Comparison of ENCODE assay signal across 12 cellular contexts in genomic region chr7:76565001-76565400, GRCh38. TPM values are rescaled to one million over a fixed set of nuclear protein-coding genes. Genes with fewer than 3 reads are reported as not detected.
A peak's percentile ranks its signal among the peaks of the same experiment; 100 is the strongest.
DNase-seq lines count a peak whose midpoint lies in the region; ATAC-seq, FAIRE-seq and TF ChIP-seq lines count a peak whose summit lies in the region.
"Not testable (repeated sequence)": the region's sequence is repeated elsewhere in the genome, so short reads cannot be mapped to it uniquely, and the experiment has no call there.
"Had no signal": no experiment of that assay in that cellular context is flagged by ENCODE, and none has a peak within 500 bp of the region (broad histone marks: within the 10 kb centered on the region; RNA-seq: fewer than 3 reads in every experiment).

No MANE protein-coding gene starts in this region.

- not testable (repeated sequence) for H3K27ac ChIP-seq in Panc1 (ENCODE audit: low read length); GM12878 (ENCODE audit: control insufficient read depth, insufficient read depth); K562 (ENCODE audit: extremely low read depth, low read depth, low read length)

- TF ChIP-seq CTCF in Panc1 (IDR thresholded peaks at IDR 0.05); GM12878 (IDR thresholded peaks at IDR 0.05 in 2 of 3, conservative IDR thresholded peaks at IDR 0.05 in 1 of 3; ENCODE audit: control insufficient read depth in 2 of 3, extremely low read depth in 1 of 3, insufficient read depth in 1 of 3, low read depth in 3 of 3, low read length in 3 of 3); K562 (IDR thresholded peaks at IDR 0.05 in 2 of 3, conservative IDR thresholded peaks at IDR 0.05 in 1 of 3; ENCODE audit: insufficient read depth in 2 of 3, low read depth in 1 of 3, low read length in 3 of 3): not testable (repeated sequence)

- not testable (repeated sequence) for H3K9me3 ChIP-seq in Panc1 (ENCODE audit: control insufficient read depth, insufficient read depth, low read depth, low read length); GM12878 (replicated peaks; ENCODE audit: control insufficient read depth, insufficient read depth, low read length); K562 (replicated peaks; ENCODE audit: control insufficient read depth, insufficient read depth, low read depth, low read length)

- H3K4me1 ChIP-seq in Panc1 (ENCODE audit: control insufficient read depth, insufficient read depth, low read length); GM12878 (ENCODE audit: control insufficient read depth, insufficient read depth, low read length); K562 (replicated peaks in 1 of 2; ENCODE audit: control insufficient read depth in 2 of 2, insufficient read depth in 2 of 2, low read length in 2 of 2): not testable (repeated sequence)

- FAIRE-seq in GM12878 (lab: Jason Lieb, UNC); K562 (lab: Jason Lieb, UNC): not testable (repeated sequence)

- not testable (repeated sequence) for H3K36me3 ChIP-seq in Panc1 (ENCODE audit: control insufficient read depth, insufficient read depth, low read length); GM12878 (ENCODE audit: control insufficient read depth in 2 of 2, insufficient read depth in 2 of 2, low read length in 1 of 2); K562 (ENCODE audit: control insufficient read depth, insufficient read depth, low read length)

- TF ChIP-seq RAD21 in GM12878 (IDR thresholded peaks at IDR 0.05; ENCODE audit: insufficient read depth, low read depth, low read length); K562 (CRISPR knock-in tag; conservative IDR thresholded peaks at IDR 0.05 in 1 of 2, IDR thresholded peaks at IDR 0.05 in 1 of 2): not testable (repeated sequence)

- SMC1A ChIA-PET in GM12878 (lab: Charles Lee; ENCODE audit: uncharacterized antibody, unreplicated experiment) = not testable (repeated sequence)

- 94% methylated on average over 2 of the region's 3 CpGs for WGBS in GM12878 (ENCODE audit: insufficient coverage, insufficient replicate concordance, low lambda C conversion rate, missing lambda C conversion rate)
- 83% methylated on average over 2 of the region's 3 CpGs for WGBS in K562 (ENCODE audit: insufficient coverage, low coverage, missing lambda C conversion rate)

- in situ Hi-C loops in Panc1 (cut with HindIII; ENCODE audit: low pct_unique_long_range_greater_than_20kb, low sequenced_read_pairs); GM12878 (cut with MboI); K562 (cut with MboI): not testable (repeated sequence)

- not testable (repeated sequence) for H3K79me2 ChIP-seq in GM12878 (ENCODE audit: control insufficient read depth, insufficient read depth, low read length)
- H3K79me2 ChIP-seq in K562 (ENCODE audit: control insufficient read depth, insufficient read depth, low read length) = peaks cover 44% of the 10 kb centered on the region

- H2AFZ ChIP-seq in GM12878 (ENCODE audit: control insufficient read depth, low read depth, low read length); K562 (ENCODE audit: low read depth, low read length): not testable (repeated sequence)

- H3K4me3 ChIP-seq in Panc1 (ENCODE audit: low read depth in 2 of 2, low read length in 2 of 2); GM12878; K562: not testable (repeated sequence)

- not testable (repeated sequence) for H4K20me1 ChIP-seq in GM12878 (ENCODE audit: control insufficient read depth, insufficient read depth); K562 (replicated peaks; ENCODE audit: control insufficient read depth, insufficient read depth, low read length)

- TF ChIP-seq POLR2A in GM12878 (IDR thresholded peaks at IDR 0.05; ENCODE audit: low read depth, low read length); K562 (conservative IDR thresholded peaks at IDR 0.05): not testable (repeated sequence)

- not testable (repeated sequence) for ATAC-seq in Panc1, GM12878, K562

- intact Hi-C loops in Panc1 (cut with micrococcal nuclease; ENCODE audit: unreplicated experiment); GM12878 (cut with micrococcal nuclease; ENCODE audit: unreplicated experiment); K562 (cut with micrococcal nuclease): not testable (repeated sequence)

- DNase-seq in Panc1 (ENCODE audit: low read depth, low spot score); GM12878 (ENCODE audit: low read depth, low spot score); K562 (ENCODE audit: extremely low read depth in 1 of 4, low spot score in 3 of 4): not testable (repeated sequence)

- not testable (repeated sequence) for H3K27me3 ChIP-seq in Panc1 (ENCODE audit: control insufficient read depth, insufficient read depth, low read length); GM12878 (replicated peaks in 1 of 2; ENCODE audit: control insufficient read depth in 2 of 2, insufficient read depth in 2 of 2, low read length in 1 of 2); K562 (ENCODE audit: control insufficient read depth in 2 of 2, insufficient read depth in 2 of 2, low read length in 2 of 2)

- not testable (repeated sequence) for H3K4me2 ChIP-seq in GM12878 (ENCODE audit: control insufficient read depth, insufficient read depth); K562 (ENCODE audit: insufficient read depth, low read length)

- CTCF ChIA-PET in Panc1 (lab: Charles Lee); GM12878 (lab: Yijun Ruan, JAX); K562 (lab: Yijun Ruan, JAX; ENCODE audit: low intra/inter-chr PET ratio): not testable (repeated sequence)

- RAD21 ChIA-PET in GM12878 (lab: Charles Lee; ENCODE audit: unreplicated experiment) = not testable (repeated sequence)

- BruUV-seq in Panc1 (replicated peaks; lab: Mats Ljungman, UMichigan) (TSS peak; percentile 6), GM12878 (replicated peaks; lab: Mats Ljungman, UMichigan) (TSS peak; percentile 9), K562 (replicated peaks; lab: Mats Ljungman, UMichigan) (TSS peak; percentile 5)

- TF ChIP-seq EP300 in GM12878 (IDR thresholded peaks at IDR 0.05; ENCODE audit: borderline replicate concordance in 1 of 2, control insufficient read depth in 1 of 2, low read depth in 2 of 2, low read length in 2 of 2); K562 (IDR thresholded peaks at IDR 0.05; ENCODE audit: low read length): not testable (repeated sequence)

- H3K9ac ChIP-seq in GM12878 (ENCODE audit: control insufficient read depth, insufficient read depth, low read length); K562 (ENCODE audit: insufficient read depth in 1 of 2, low read depth in 2 of 2, low read length in 2 of 2): not testable (repeated sequence)

- POLR2A ChIA-PET in Panc1 (lab: Charles Lee); GM12878 (lab: Charles Lee); K562 (lab: Yijun Ruan, JAX): not testable (repeated sequence)

- H3K9me1 ChIP-seq in K562 (ENCODE audit: control insufficient read depth, insufficient read depth, low read length) = not testable (repeated sequence)

RNA-seq across cellular contexts. Expression of gene SPDYE16, which starts 21.9 kb away (rescaled TPM):
- not detected for total RNA-seq in Panc1 (2021; ENCODE audit: unreplicated experiment)
- polyA plus RNA-seq in Panc1 (2012; ENCODE audit: insufficient read length) = 0.62 TPM
- 0.17 TPM in 1 of 2 replicates, not detected in the other for total RNA-seq in GM12878 (2013; cell fraction: nucleolus; rRNA removed)
- not detected in 2 replicates for total RNA-seq in GM12878 (2014; rRNA removed)
- 0.18 and 0.22 TPM in 2 replicates for total RNA-seq in GM12878 (2014; rRNA removed; fragmentation: Illumina TruSeq; extraction: Trizol)
- total RNA-seq in GM12878 (2021) = 0.26 TPM in 1 of 2 replicates, not detected in the other
- not detected for polyA plus RNA-seq in GM12878 (2011; ENCODE audit: low read depth)
- polyA plus RNA-seq in GM12878 (2011; rRNA removed) = 0.05 and 0.10 TPM in 2 replicates
- polyA plus RNA-seq in GM12878 (2011; cell fraction: cytosol; rRNA removed) = 0.09 TPM in 1 of 2 replicates, not detected in the other
- 0.06 and 0.61 TPM in 2 replicates for polyA plus RNA-seq in GM12878 (2011; cell fraction: nucleus; rRNA removed)
- 0.38 and 0.60 TPM in 2 replicates for polyA plus RNA-seq in GM12878 (2012)
- polyA plus RNA-seq in GM12878 (2014; fragmentation: Illumina TruSeq; extraction: Trizol) = 0.07 TPM in 1 of 2 replicates, not detected in the other
- under 1 TPM; 0.04 to 0.05 TPM for polyA plus RNA-seq in GM12878 (2014; fragmentation: Nextera tagmentation; extraction: Ambion mirVana)
- 0.03 and 0.04 TPM in 2 replicates for polyA plus RNA-seq in GM12878 (2014; rRNA removed)
- under 1 TPM; 0.67 to 0.92 TPM for polyA plus RNA-seq in GM12878 (2016; fragmentation: Nextera tagmentation; extraction: Ambion mirVana)
- 0.10 and 0.15 TPM in 2 replicates for polyA minus RNA-seq in GM12878 (2011; rRNA and poly(A)+ RNA removed)
- polyA minus RNA-seq in GM12878 (2011; cell fraction: cytosol; rRNA and poly(A)+ RNA removed) = not detected in 2 replicates
- polyA minus RNA-seq in GM12878 (2011; cell fraction: nucleus; rRNA and poly(A)+ RNA removed) = 0.12 TPM in 1 of 2 replicates, not detected in the other
- total RNA-seq in K562 (2011; cell fraction: chromatin; rRNA removed; ENCODE audit: low replicate concordance) = 0.28 and 0.77 TPM in 2 replicates
- 0.39 TPM in 1 of 2 replicates, not detected in the other for total RNA-seq in K562 (2011; cell fraction: nucleolus; rRNA removed)
- total RNA-seq in K562 (2011; cell fraction: nucleoplasm; rRNA removed) = 0.22 TPM in 1 of 2 replicates, not detected in the other
- total RNA-seq in K562 (2014; rRNA removed) = not detected in 2 replicates
- not detected in 2 replicates for total RNA-seq in K562 (2014; rRNA removed; fragmentation: Illumina TruSeq; extraction: Trizol)
- not detected in 2 replicates for total RNA-seq in K562 (2015; rRNA removed; fragmentation: Illumina TruSeq; extraction: Trizol)
- total RNA-seq in K562 (2021) = 0.13 TPM in 1 of 2 replicates, not detected in the other
- polyA plus RNA-seq in K562 (2011; rRNA removed) = 0.04 TPM in 1 of 2 replicates, not detected in the other
- not detected in 2 replicates for polyA plus RNA-seq in K562 (2011; cell fraction: cytosol; rRNA removed)
- 0.03 and 0.17 TPM in 2 replicates for polyA plus RNA-seq in K562 (2011; cell fraction: nucleus; rRNA removed)
- polyA plus RNA-seq in K562 (2012) = 0.20 and 0.46 TPM in 2 replicates
- 0.06 TPM in 2 replicates for polyA plus RNA-seq in K562 (2014; fragmentation: Illumina TruSeq; extraction: Trizol)
- polyA plus RNA-seq in K562 (2014; fragmentation: Nextera tagmentation; extraction: Ambion mirVana) = under 1 TPM; 0.04 to 0.06 TPM
- not detected in 2 replicates for polyA plus RNA-seq in K562 (2014; rRNA removed)
- polyA minus RNA-seq in K562 (2011; rRNA and poly(A)+ RNA removed) = 0.15 TPM in 1 of 2 replicates, not detected in the other
- polyA minus RNA-seq in K562 (2011; cell fraction: cytosol; rRNA and poly(A)+ RNA removed) = not detected in 2 replicates
- polyA minus RNA-seq in K562 (2011; cell fraction: nucleus; rRNA and poly(A)+ RNA removed) = 0.27 TPM in 1 of 2 replicates, not detected in the other
- total RNA-seq: A172, Calu3 had no signal
- polyA plus RNA-seq: A549, AG04450, BJ, CD14-positive monocyte had no signal

RNA-seq across cellular contexts. Expression of gene UPK3B, which starts 54.6 kb away (rescaled TPM):
- total RNA-seq in Panc1 (2021; ENCODE audit: unreplicated experiment) = 9.8 TPM
- polyA plus RNA-seq in Panc1 (2012; ENCODE audit: insufficient read length) = 23.7 TPM
- 1.2 and 2.6 TPM in 2 replicates for total RNA-seq in GM12878 (2013; cell fraction: nucleolus; rRNA removed)
- total RNA-seq in GM12878 (2014; rRNA removed) = 0.71 TPM in 1 of 2 replicates, not detected in the other
- 0.18 and 0.27 TPM in 2 replicates for total RNA-seq in GM12878 (2014; rRNA removed; fragmentation: Illumina TruSeq; extraction: Trizol)
- 0.72 and 1.3 TPM in 2 replicates for total RNA-seq in GM12878 (2021)
- polyA plus RNA-seq in GM12878 (2011; ENCODE audit: low read depth) = not detected
- polyA plus RNA-seq in GM12878 (2011; rRNA removed) = 0.16 TPM in 1 of 2 replicates, not detected in the other
- not detected in 2 replicates for polyA plus RNA-seq in GM12878 (2011; cell fraction: cytosol; rRNA removed)
- polyA plus RNA-seq in GM12878 (2011; cell fraction: nucleus; rRNA removed) = 0.39 and 0.43 TPM in 2 replicates
- polyA plus RNA-seq in GM12878 (2012) = 0.09 and 0.10 TPM in 2 replicates
- polyA plus RNA-seq in GM12878 (2014; fragmentation: Illumina TruSeq; extraction: Trizol) = not detected in 2 replicates
- polyA plus RNA-seq in GM12878 (2014; fragmentation: Nextera tagmentation; extraction: Ambion mirVana) = not detected
- not detected in 2 replicates for polyA plus RNA-seq in GM12878 (2014; rRNA removed)
- under 1 TPM; 0.26 to 0.35 TPM for polyA plus RNA-seq in GM12878 (2016; fragmentation: Nextera tagmentation; extraction: Ambion mirVana)
- polyA minus RNA-seq in GM12878 (2011; rRNA and poly(A)+ RNA removed) = 0.05 TPM in 1 of 2 replicates, not detected in the other
- polyA minus RNA-seq in GM12878 (2011; cell fraction: cytosol; rRNA and poly(A)+ RNA removed) = not detected in 2 replicates
- polyA minus RNA-seq in GM12878 (2011; cell fraction: nucleus; rRNA and poly(A)+ RNA removed) = 1.5 and 3.5 TPM in 2 replicates
- total RNA-seq in K562 (2011; cell fraction: chromatin; rRNA removed; ENCODE audit: low replicate concordance) = 2.2 TPM in 1 of 2 replicates, not detected in the other
- total RNA-seq in K562 (2011; cell fraction: nucleolus; rRNA removed) = 1.7 and 1.8 TPM in 2 replicates
- not detected in 2 replicates for total RNA-seq in K562 (2011; cell fraction: nucleoplasm; rRNA removed)
- not detected in 2 replicates for total RNA-seq in K562 (2014; rRNA removed)
- total RNA-seq in K562 (2014; rRNA removed; fragmentation: Illumina TruSeq; extraction: Trizol) = not detected in 2 replicates
- not detected in 2 replicates for total RNA-seq in K562 (2015; rRNA removed; fragmentation: Illumina TruSeq; extraction: Trizol)
- 0.38 TPM in 1 of 2 replicates, not detected in the other for total RNA-seq in K562 (2021)
- polyA plus RNA-seq in K562 (2011; rRNA removed) = not detected in 2 replicates
- not detected in 2 replicates for polyA plus RNA-seq in K562 (2011; cell fraction: cytosol; rRNA removed)
- not detected in 2 replicates for polyA plus RNA-seq in K562 (2011; cell fraction: nucleus; rRNA removed)
- not detected in 2 replicates for polyA plus RNA-seq in K562 (2012)
- polyA plus RNA-seq in K562 (2014; fragmentation: Illumina TruSeq; extraction: Trizol) = not detected in 2 replicates
- polyA plus RNA-seq in K562 (2014; fragmentation: Nextera tagmentation; extraction: Ambion mirVana) = not detected
- polyA plus RNA-seq in K562 (2014; rRNA removed) = not detected in 2 replicates
- polyA minus RNA-seq in K562 (2011; rRNA and poly(A)+ RNA removed) = not detected in 2 replicates
- not detected in 2 replicates for polyA minus RNA-seq in K562 (2011; cell fraction: cytosol; rRNA and poly(A)+ RNA removed)
- not detected in 2 replicates for polyA minus RNA-seq in K562 (2011; cell fraction: nucleus; rRNA and poly(A)+ RNA removed)
- total RNA-seq: A673, Daoy had no signal
- polyA plus RNA-seq: AG04450; BJ; CD14-positive monocyte; CD4-positive, alpha-beta memory T cell had no signal
